Comparison of ENCODE assay signal across 8 cellular contexts in the genomic region with DNA sequence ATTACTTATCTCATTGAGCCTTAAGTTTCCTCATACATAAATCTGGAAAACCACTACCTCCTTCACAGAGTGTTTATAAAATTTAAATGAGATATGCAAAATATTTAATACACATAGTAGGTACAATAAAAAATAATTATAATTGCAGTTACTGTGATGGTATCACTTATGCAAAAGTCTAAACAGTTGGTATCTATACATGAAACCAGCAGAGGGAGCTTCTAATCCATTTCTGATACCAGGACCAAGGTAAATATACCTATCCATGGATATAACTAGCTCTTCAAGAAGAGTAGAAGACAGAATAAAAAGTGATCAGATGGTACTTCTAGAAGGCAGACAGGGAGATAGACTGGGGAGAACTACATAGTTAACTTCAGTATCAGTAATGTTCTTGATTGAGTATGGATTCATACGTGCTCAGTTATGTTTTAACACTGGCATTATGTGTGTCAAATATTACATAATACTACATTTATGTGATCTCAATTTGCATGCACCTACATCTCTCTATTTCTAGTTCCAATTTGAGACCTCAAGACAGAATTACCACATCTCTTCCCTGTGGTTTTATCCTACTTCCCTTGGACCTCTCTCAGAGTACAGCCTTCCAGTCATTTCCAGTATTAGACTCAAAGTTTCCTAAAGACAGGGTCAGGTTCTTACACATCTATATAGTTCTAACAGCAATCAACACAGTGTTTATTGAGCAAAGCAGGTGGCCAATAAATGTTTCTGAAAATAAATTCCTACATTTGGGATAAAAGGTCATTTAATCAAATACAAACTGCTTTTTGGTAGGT. TPM values are rescaled to one million over a fixed set of nuclear protein-coding genes. Genes with fewer than 3 reads are reported as not detected.
DNase-seq lines count a peak whose midpoint lies in the region; ATAC-seq and TF ChIP-seq lines count a peak whose summit lies in the region.

No MANE protein-coding gene starts in this region.

- no peak overlapping the region for H3K9ac ChIP-seq in OCI-LY1 (ENCODE audit: low read length)

- H3K9me3 Mint-ChIP-seq in stimulated activated naive B cell treated with anti-CD40 and anti-IgM and Interleukin-4, amounts not matched to agents 10 μg/mL and 1 μg/mL and 100 μg/mL, for 72 hours, result no peaks in the 10 kb centered on the region

- TF ChIP-seq CTCF in OCI-LY1 (IDR thresholded peaks at IDR 0.05; ENCODE audit: low read length), result peak; percentile 71
- TF ChIP-seq CTCF in epithelial cell of proximal tubule (conservative IDR thresholded peaks at IDR 0.05; ENCODE audit: low read depth, low read length), result peak; percentile 58

- H3K4me1 ChIP-seq in OCI-LY1 (ENCODE audit: insufficient read depth, low read length, severe bottlenecking), result no peaks in the 10 kb centered on the region

- ATAC-seq in GM21423 (IDR thresholded peaks at IDR 0.05; ENCODE audit: unreplicated experiment), result peak; percentile 49
- peak; percentile 47 to 48 for ATAC-seq in stimulated activated naive B cell treated with anti-CD40 and anti-IgM and Interleukin-4, amounts not matched to agents 10 μg/mL and 1 μg/mL and 100 μg/mL, for 72 hours (replicated peaks)

- H3K4me1 Mint-ChIP-seq in stimulated activated naive B cell treated with anti-CD40 and anti-IgM and Interleukin-4, amounts not matched to agents 10 μg/mL and 1 μg/mL and 100 μg/mL, for 72 hours, result no peaks in the 10 kb centered on the region

- no peaks in the 10 kb centered on the region for H4K20me1 ChIP-seq in OCI-LY1 (ENCODE audit: insufficient read depth, low read length)

- H3F3A ChIP-seq in OCI-LY1 (ENCODE audit: insufficient read depth, low read length), result no peaks in the 10 kb centered on the region

- DNase-seq in CD1c-positive myeloid dendritic cell (ENCODE audit: extremely low spot score), result peak; percentile 22
- DNase-seq in epithelial cell of proximal tubule (ENCODE audit: low read depth), result no peak
- no peak for DNase-seq in stimulated activated naive B cell treated with anti-CD40 and anti-IgM and Interleukin-4, amounts not matched to agents 10 μg/mL and 1 μg/mL and 100 μg/mL, for 72 hours
- no peak for DNase-seq in posterior cingulate gyrus
- no peak for DNase-seq in posterior vena cava (ENCODE audit: low spot score)
- DNase-seq in stimulated activated CD4-positive, alpha-beta T cell treated with anti-CD3 and anti-CD28 coated beads, Interleukin-4, amount 100 ng/mL, for 1 hour, result no peak

- no peaks in the 10 kb centered on the region for H3K36me3 ChIP-seq in OCI-LY1 (ENCODE audit: insufficient read depth, low read length)

- no peak overlapping the region for H3K4me3 ChIP-seq in OCI-LY1 (ENCODE audit: low read depth, low read length, poor library complexity, severe bottlenecking)
- no peak overlapping the region for H3K4me3 ChIP-seq in epithelial cell of proximal tubule (ENCODE audit: low read depth, low read length)

- H3K9me2 ChIP-seq in OCI-LY1 (ENCODE audit: low read depth, low read length), result no peaks in the 10 kb centered on the region

- intact Hi-C loops in posterior cingulate gyrus (cut with DNase I) (loop anchor here (2.0 kb wide), 1 partner anchor 192 kb away; no protein-coding TSS in a partner anchor), posterior vena cava (cut with DNase I) (no loop called here)

- H3K27me3 Mint-ChIP-seq in stimulated activated naive B cell treated with anti-CD40 and anti-IgM and Interleukin-4, amounts not matched to agents 10 μg/mL and 1 μg/mL and 100 μg/mL, for 72 hours, result no peaks in the 10 kb centered on the region

- no peaks in the 10 kb centered on the region for H3K9me3 ChIP-seq in OCI-LY1 (ENCODE audit: low read length)

- no peak overlapping the region for H3K27ac Mint-ChIP-seq in stimulated activated naive B cell treated with anti-CD40 and anti-IgM and Interleukin-4, amounts not matched to agents 10 μg/mL and 1 μg/mL and 100 μg/mL, for 72 hours

- H3K36me3 Mint-ChIP-seq in stimulated activated naive B cell treated with anti-CD40 and anti-IgM and Interleukin-4, amounts not matched to agents 10 μg/mL and 1 μg/mL and 100 μg/mL, for 72 hours, result peaks cover 14 to 21% of the 10 kb centered on the region in 2 donors

- no peak overlapping the region for H2AFZ ChIP-seq in OCI-LY1 (ENCODE audit: low read length)

- H3K4me2 ChIP-seq in OCI-LY1 (ENCODE audit: low read length), result no peak overlapping the region

- no peak overlapping the region for H3K27ac ChIP-seq in OCI-LY1 (ENCODE audit: low read depth, low read length, poor library complexity, severe bottlenecking)

- no peaks in the 10 kb centered on the region for H3K27me3 ChIP-seq in OCI-LY1 (ENCODE audit: insufficient read depth, low read length)

- no peaks in the 10 kb centered on the region for H3K79me2 ChIP-seq in OCI-LY1 (ENCODE audit: insufficient read depth, low read length)

- no peak overlapping the region for H3K4me3 Mint-ChIP-seq in stimulated activated naive B cell treated with anti-CD40 and anti-IgM and Interleukin-4, amounts not matched to agents 10 μg/mL and 1 μg/mL and 100 μg/mL, for 72 hours

RNA-seq across cellular contexts. Expression of gene TSG101, which starts 13.7 kb away (rescaled TPM):
- total RNA-seq in epithelial cell of proximal tubule (79.9 and 124 TPM in 2 replicates), posterior vena cava (10 to 100 TPM; 43.9 to 44.2 TPM)

RNA-seq across cellular contexts. Expression of gene UEVLD, which starts 48.1 kb away (rescaled TPM):
- total RNA-seq in epithelial cell of proximal tubule (21.2 and 36.7 TPM in 2 replicates), posterior vena cava (10 to 100 TPM; 24.9 to 26.8 TPM)

RNA-seq across cellular contexts. Expression of gene MISFA, which starts 59.2 kb away (rescaled TPM):
- total RNA-seq in epithelial cell of proximal tubule (0.36 and 1.3 TPM in 2 replicates), posterior vena cava (1 to 10 TPM; 1.4 to 2.1 TPM)
